In genomic region chr19:4014541-4015491, GRCh38 we compare ENCODE assay signal across 10 cellular contexts. TPM values are rescaled to one million over a fixed set of nuclear protein-coding genes. Genes with fewer than 3 reads are reported as not detected.
DNase-seq lines count a peak whose midpoint lies in the region; ATAC-seq and TF ChIP-seq lines count a peak whose summit lies in the region.
"Had no signal": no experiment of that assay in that cellular context is flagged by ENCODE, and none has a peak within 500 bp of the region (broad histone marks: within the 10 kb centered on the region; RNA-seq: fewer than 3 reads in every experiment).

No MANE protein-coding gene starts in this region.

- no peak overlapping the region for H3K14ac ChIP-seq in neuronal stem cell (ENCODE audit: low read length)

- H3K18ac ChIP-seq in neuronal stem cell (ENCODE audit: low read length) = no peak overlapping the region

- no peak overlapping the region for H4K8ac ChIP-seq in neuronal stem cell (ENCODE audit: low read depth, low read length)

- peak overlapping the region; percentile 82 for H2BK5ac ChIP-seq in neuronal stem cell (ENCODE audit: low read length)

- POLR2A ChIA-PET in AG04450 (lab: Yijun Ruan, JAX) = no interaction called here
- POLR2A ChIA-PET in activated B cell treated with CpG ODN at 0.5 μM for 24 hours (lab: Charles Lee) = interaction anchor here (0.5 kb wide), 1 partner anchor 204 kb away, joined by 3 read pairs; no protein-coding TSS in a partner anchor

- peaks cover 27% of the 10 kb centered on the region for H3K4me1 Mint-ChIP-seq in activated B cell treated with CpG ODN at 0.5 μM for 24 hours
- H3K4me1 Mint-ChIP-seq in osteocyte (ENCODE audit: unreplicated experiment) = peaks cover 10% of the 10 kb centered on the region

- no peaks in the 10 kb centered on the region for H3K9me3 Mint-ChIP-seq in activated B cell treated with CpG ODN at 0.5 μM for 24 hours
- H3K9me3 Mint-ChIP-seq in osteocyte (ENCODE audit: unreplicated experiment) = no peaks in the 10 kb centered on the region
- H3K9me3 Mint-ChIP-seq: activated naive CD4-positive, alpha-beta T cell treated with anti-CD3 and anti-CD28 coated beads, Interleukin-2, amount 50 U/mL, for 24 hours had no signal

- no peak overlapping the region for H3K4me3 ChIP-seq in AG04450 (ENCODE audit: low read depth, low read length)
- H3K4me3 ChIP-seq in neuronal stem cell (ENCODE audit: low read length in 2 of 2) = no peak overlapping the region

- peak overlapping the region; percentile 63 for H3K9ac ChIP-seq in neuronal stem cell (ENCODE audit: low read depth, low read length, poor library complexity)

- H3K4me3 Mint-ChIP-seq in activated B cell treated with CpG ODN at 0.5 μM for 24 hours (no peak overlapping the region), osteocyte (ENCODE audit: unreplicated experiment) (no peak overlapping the region)
- H3K4me3 Mint-ChIP-seq: activated naive CD4-positive, alpha-beta T cell treated with anti-CD3 and anti-CD28 coated beads, Interleukin-2, amount 50 U/mL, for 24 hours had no signal

- H3K4ac ChIP-seq in neuronal stem cell (ENCODE audit: low read length) = no peak overlapping the region

- TF ChIP-seq CTCF in AG04450 (IDR thresholded peaks at IDR 0.05; ENCODE audit: low read depth, low read length) (no peak), activated B cell treated with CpG ODN at 0.5 μM for 24 hours (IDR thresholded peaks at IDR 0.05) (no peak), osteocyte (IDR thresholded peaks at IDR 0.05) (no peak)

- H3K27ac ChIP-seq in AG04450 (ENCODE audit: low read depth, low read length) (peak overlapping the region; percentile 52), neuronal stem cell (replicated peaks; ENCODE audit: low read length) (no peak overlapping the region)

- H2BK120ac ChIP-seq in neuronal stem cell (ENCODE audit: low read depth, low read length) = no peak overlapping the region

- peaks cover 35 to 84% of the 10 kb centered on the region in 2 donors for H3K36me3 ChIP-seq in neuronal stem cell (replicated peaks in 1 of 2; ENCODE audit: control insufficient read depth in 2 of 2, insufficient read depth in 2 of 2, low read length in 2 of 2)

- CTCF ChIA-PET in AG04450 (lab: Charles Lee) = no interaction called here
- CTCF ChIA-PET in activated B cell treated with CpG ODN at 0.5 μM for 24 hours (lab: Charles Lee) = no interaction called here

- no peak overlapping the region for H2AFZ ChIP-seq in neuronal stem cell (ENCODE audit: low read length)

- H3K27me3 Mint-ChIP-seq in activated B cell treated with CpG ODN at 0.5 μM for 24 hours (no peaks in the 10 kb centered on the region), osteocyte (ENCODE audit: unreplicated experiment) (no peaks in the 10 kb centered on the region)
- H3K27me3 Mint-ChIP-seq: activated naive CD4-positive, alpha-beta T cell treated with anti-CD3 and anti-CD28 coated beads, Interleukin-2, amount 50 U/mL, for 24 hours had no signal

- H2BK12ac ChIP-seq in neuronal stem cell (ENCODE audit: low read length) = no peak overlapping the region

- intact Hi-C loops in activated B cell treated with CpG ODN at 0.5 μM for 24 hours (cut with micrococcal nuclease) = no loop called here

- no peak for DNase-seq in AG04450 (ENCODE audit: low read depth, low spot score)
- peak; percentile 34 for DNase-seq in activated B cell treated with CpG ODN at 0.5 μM for 24 hours
- peak; percentile 45 for DNase-seq in ecto neural progenitor cell (ENCODE audit: low spot score)
- no peak for DNase-seq in neuronal stem cell (ENCODE audit: low spot score)
- DNase-seq in osteocyte (ENCODE audit: extremely low spot score, unreplicated experiment) = no peak
- DNase-seq in glomerular visceral epithelial cell (ENCODE audit: extremely low spot score) = no peak
- DNase-seq in OCI-M2 (lab: John Stamatoyannopoulos, UW; ENCODE audit: unreplicated experiment) = no peak
- DNase-seq: NCI-H446 treated with DMSO at 0.1 percent for 48 hours had no signal

- H3K27me3 ChIP-seq in AG04450 (ENCODE audit: control insufficient read depth, insufficient read depth, low read length) (no peaks in the 10 kb centered on the region), neuronal stem cell (ENCODE audit: control insufficient read depth in 3 of 3, insufficient read depth in 3 of 3, low read depth in 1 of 3, low read length in 3 of 3) (no peaks in the 10 kb centered on the region)

- H3K4me1 ChIP-seq in neuronal stem cell (ENCODE audit: control insufficient read depth in 2 of 2, insufficient read depth in 1 of 2, low read depth in 1 of 2, low read length in 2 of 2) = no peaks in the 10 kb centered on the region

- H3K36me3 Mint-ChIP-seq in activated B cell treated with CpG ODN at 0.5 μM for 24 hours (ENCODE audit: low read depth) (peaks cover 36% of the 10 kb centered on the region), osteocyte (ENCODE audit: unreplicated experiment) (peaks cover 5% of the 10 kb centered on the region)

- no CpG with 5 or more reads among the region's 25 CpGs for WGBS in neuronal stem cell (ENCODE audit: extremely low coverage in 2 of 2, insufficient read length in 2 of 2, insufficient replicate concordance in 1 of 2), 2 donors

- no peak overlapping the region for H3K4me2 ChIP-seq in neuronal stem cell (ENCODE audit: insufficient read depth, low read length, poor library complexity, severe bottlenecking)

- H3K9me3 ChIP-seq in AG04450 (ENCODE audit: control insufficient read depth, insufficient read depth, low read length) (no peaks in the 10 kb centered on the region; the same call in 1 of the 2 replicates), neuronal stem cell (replicated peaks in 1 of 2; ENCODE audit: control insufficient read depth in 2 of 2, insufficient read depth in 1 of 2, low read depth in 1 of 2, low read length in 2 of 2) (no peaks in the 10 kb centered on the region)

- no peak overlapping the region for H2BK15ac ChIP-seq in neuronal stem cell (ENCODE audit: low read length)

- no peak overlapping the region for H2AK5ac ChIP-seq in neuronal stem cell (ENCODE audit: low read depth, low read length)

- peaks cover 58% of the 10 kb centered on the region for H3K79me1 ChIP-seq in neuronal stem cell (ENCODE audit: low read depth, low read length)

- peak; percentile 75 for ATAC-seq in activated B cell treated with CpG ODN at 0.5 μM for 24 hours (ENCODE audit: low read depth)
- ATAC-seq in HG02623 (IDR thresholded peaks at IDR 0.05; ENCODE audit: unreplicated experiment) = no peak

- H4K91ac ChIP-seq in neuronal stem cell (ENCODE audit: low read depth, low read length, poor library complexity) = no peak overlapping the region

- H3K23ac ChIP-seq in neuronal stem cell (ENCODE audit: low read depth, low read length, poor library complexity) = no peak overlapping the region

- H3K27ac Mint-ChIP-seq in activated B cell treated with CpG ODN at 0.5 μM for 24 hours = no peak overlapping the region
- no peak overlapping the region for H3K27ac Mint-ChIP-seq in osteocyte (ENCODE audit: unreplicated experiment)
- H3K27ac Mint-ChIP-seq: activated naive CD4-positive, alpha-beta T cell treated with anti-CD3 and anti-CD28 coated beads, Interleukin-2, amount 50 U/mL, for 24 hours had no signal

RNA-seq across cellular contexts. Expression of gene PIAS4, which starts 7.3 kb away (rescaled TPM):
- 9.0 and 12.0 TPM in 2 replicates for polyA plus RNA-seq in AG04450 (2011; rRNA removed)
- polyA minus RNA-seq in AG04450 (2011; rRNA and poly(A)+ RNA removed) = 13.6 and 17.2 TPM in 2 replicates
- 36.4 and 37.2 TPM in 2 replicates for total RNA-seq in activated B cell treated with CpG ODN at 0.5 μM for 24 hours
- polyA plus RNA-seq in neuronal stem cell (2013, experiment 1 of 2) = 64.0 TPM
- 61.2 TPM for polyA plus RNA-seq in neuronal stem cell (2013, experiment 2 of 2)
- 28.8 and 29.4 TPM in 2 replicates for total RNA-seq in osteocyte

RNA-seq across cellular contexts. Expression of gene EEF2, which starts 29.6 kb away (rescaled TPM):
- polyA plus RNA-seq in AG04450 (2011; rRNA removed) = 1,648 and 1,697 TPM in 2 replicates
- polyA minus RNA-seq in AG04450 (2011; rRNA and poly(A)+ RNA removed) = 1,375 and 1,770 TPM in 2 replicates
- total RNA-seq in activated B cell treated with CpG ODN at 0.5 μM for 24 hours = 2,958 and 3,229 TPM in 2 replicates
- 2,427 TPM for polyA plus RNA-seq in neuronal stem cell (2013, experiment 1 of 2)
- polyA plus RNA-seq in neuronal stem cell (2013, experiment 2 of 2) = 2,458 TPM
- 3,162 and 3,203 TPM in 2 replicates for total RNA-seq in osteocyte

RNA-seq across cellular contexts. Expression of gene DAPK3, which starts 43.9 kb away (rescaled TPM):
- polyA plus RNA-seq in AG04450 (2011; rRNA removed) = 105 and 149 TPM in 2 replicates
- polyA minus RNA-seq in AG04450 (2011; rRNA and poly(A)+ RNA removed) = 89.6 and 138 TPM in 2 replicates
- total RNA-seq in activated B cell treated with CpG ODN at 0.5 μM for 24 hours = 37.5 and 42.2 TPM in 2 replicates
- polyA plus RNA-seq in neuronal stem cell (2013, experiment 1 of 2) = 56.3 TPM
- polyA plus RNA-seq in neuronal stem cell (2013, experiment 2 of 2) = 55.0 TPM
- 92.9 and 94.7 TPM in 2 replicates for total RNA-seq in osteocyte

RNA-seq across cellular contexts. Expression of gene ZBTB7A, which starts 51.9 kb away (rescaled TPM):
- polyA plus RNA-seq in AG04450 (2011; rRNA removed) = 2.7 and 4.0 TPM in 2 replicates
- 2.2 and 2.7 TPM in 2 replicates for polyA minus RNA-seq in AG04450 (2011; rRNA and poly(A)+ RNA removed)
- total RNA-seq in activated B cell treated with CpG ODN at 0.5 μM for 24 hours = 44.5 and 49.2 TPM in 2 replicates
- 9.3 TPM for polyA plus RNA-seq in neuronal stem cell (2013, experiment 1 of 2)
- polyA plus RNA-seq in neuronal stem cell (2013, experiment 2 of 2) = 10.2 TPM
- total RNA-seq in osteocyte = 29.4 and 30.0 TPM in 2 replicates

Comparison
In these comparisons a context has a peak if more than half of its experiments do, and no peak if none do; other contexts are left out.
1. DNase-seq: peak in activated B cell treated with CpG ODN at 0.5 μM for 24 hours (single experiment) and ecto neural progenitor cell (single experiment); none in AG04450 (single experiment), neuronal stem cell (single experiment), osteocyte (single experiment), glomerular visceral epithelial cell (single experiment) and OCI-M2 (single experiment).